Comparison of ENCODE assay signal across 8 cellular contexts in the genomic region with DNA sequence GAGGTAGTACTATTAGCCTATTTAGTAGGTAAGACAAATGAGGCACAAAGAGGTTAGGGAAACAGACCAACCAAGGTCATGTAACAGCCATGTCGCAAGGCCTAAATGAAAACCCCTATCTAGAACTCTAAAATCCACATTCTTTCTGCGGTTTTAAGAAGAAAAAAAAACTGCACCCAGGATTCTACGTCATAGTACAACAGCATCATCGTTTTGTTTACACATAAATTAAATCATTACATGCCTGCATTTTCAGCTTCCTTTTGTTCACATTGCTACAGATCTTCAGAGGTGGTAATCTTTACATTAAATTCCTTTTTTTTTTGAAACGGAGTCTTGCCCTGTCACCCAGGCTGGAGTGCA. TPM values are rescaled to one million over a fixed set of nuclear protein-coding genes. Genes with fewer than 3 reads are reported as not detected.
DNase-seq lines count a peak whose midpoint lies in the region; ATAC-seq, FAIRE-seq and TF ChIP-seq lines count a peak whose summit lies in the region.

No MANE protein-coding gene starts in this region.

- no TSS peak for BruUV-seq in HepG2 (replicated peaks; lab: Mats Ljungman, UMichigan)

- peaks cover 17% of the 10 kb centered on the region for H3K36me3 Mint-ChIP-seq in activated CD4-positive, alpha-beta memory T cell treated with anti-CD3 and anti-CD28 coated beads for 36 hours

- peak overlapping the region; percentile 94 for H3K4me3 ChIP-seq in left ventricle myocardium inferior
- peak overlapping the region; percentile 86 to 95 (median 90); a peak in 4 of 6 replicates for H3K4me3 ChIP-seq in HepG2 (replicated peaks in 1 of 3; ENCODE audit: insufficient read depth in 1 of 3, low read depth in 2 of 3, low read length in 3 of 3)
- peak overlapping the region in 1 of 2 donors; percentile 67 for H3K4me3 ChIP-seq in uterus

- peaks cover 7% of the 10 kb centered on the region for H3K27me3 Mint-ChIP-seq in activated CD4-positive, alpha-beta memory T cell treated with anti-CD3 and anti-CD28 coated beads for 36 hours

- peak overlapping the region; percentile 98 for H3K4me2 ChIP-seq in HepG2 (ENCODE audit: low read depth, low read length)

- H4K20me1 ChIP-seq in HepG2 (ENCODE audit: insufficient read depth, low read length) = no peaks in the 10 kb centered on the region

- H3K27ac ChIP-seq in left ventricle myocardium inferior (replicated peaks) = peak overlapping the region; percentile 84
- H3K27ac ChIP-seq in HepG2 (ENCODE audit: extremely low read length, insufficient read depth, low read length) = no peak overlapping the region
- peak overlapping the region; percentile 81 to 82 for H3K27ac ChIP-seq in uterus

- no peak for DNase-seq in left ventricle myocardium inferior
- DNase-seq in left cardiac atrium = no peak
- DNase-seq in activated CD4-positive, alpha-beta memory T cell treated with anti-CD3 and anti-CD28 coated beads for 36 hours = no peak
- DNase-seq in HepG2 (ENCODE audit: low spot score) = peak; percentile 27
- DNase-seq in uterus = no peak
- no peak for DNase-seq in GOT3 (lab: John Stamatoyannopoulos, UW)
- no peak for DNase-seq in omental fat pad (ENCODE audit: low spot score)

- POLR2A ChIA-PET in activated CD4-positive, alpha-beta memory T cell treated with anti-CD3 and anti-CD28 coated beads for 36 hours (lab: Charles Lee) = interaction anchor here (0.6 to 2.6 kb wide), 2 partner anchors 15 to 1282 kb away, joined by 3 to 10 read pairs; no protein-coding TSS in a partner anchor
- POLR2A ChIA-PET in HepG2 (lab: Yijun Ruan, JAX) = no interaction called here

- TF ChIP-seq CTCF in left ventricle myocardium inferior (IDR thresholded peaks at IDR 0.05; ENCODE audit: borderline replicate concordance) (no peak), HepG2 (CRISPR knock-in tag; IDR thresholded peaks at IDR 0.05) (no peak), uterus (IDR thresholded peaks at IDR 0.05) (no peak), omental fat pad (IDR thresholded peaks at IDR 0.05) (no peak)

- TF ChIP-seq POLR2A in HepG2 (IDR thresholded peaks at IDR 0.05; ENCODE audit: insufficient read depth in 1 of 2, low read depth in 2 of 2, low read length in 2 of 2) = no peak
- TF ChIP-seq POLR2A in uterus (IDR thresholded peaks at IDR 0.05) = no peak

- H2AFZ ChIP-seq in HepG2 (ENCODE audit: low read length) = peak overlapping the region; percentile 90

- TF ChIP-seq EP300 in HepG2 (IDR thresholded peaks at IDR 0.05; ENCODE audit: low read depth in 2 of 2, low read length in 2 of 2) (no peak), HepG2 (CRISPR knock-in tag; IDR thresholded peaks at IDR 0.05; ENCODE audit: borderline replicate concordance) (no peak)

- H3K36me3 ChIP-seq in left ventricle myocardium inferior (peaks cover 29% of the 10 kb centered on the region), HepG2 (replicated peaks in 1 of 2; ENCODE audit: control insufficient read depth in 1 of 2, insufficient read depth in 2 of 2, low read length in 2 of 2) (peaks cover 0 to 14% of the 10 kb centered on the region in 2 experiments; a peak in 3 of 5 replicates), uterus (no peaks in the 10 kb centered on the region)

- FAIRE-seq in HepG2 (lab: Jason Lieb, UNC) = peak; percentile 12

- H3K27ac Mint-ChIP-seq in activated CD4-positive, alpha-beta memory T cell treated with anti-CD3 and anti-CD28 coated beads for 36 hours = peak overlapping the region; percentile 76

- H3K4me3 Mint-ChIP-seq in activated CD4-positive, alpha-beta memory T cell treated with anti-CD3 and anti-CD28 coated beads for 36 hours = peak overlapping the region; percentile 85

- no peaks in the 10 kb centered on the region for H3K9me3 ChIP-seq in left ventricle myocardium inferior (replicated peaks)
- no peaks in the 10 kb centered on the region for H3K9me3 ChIP-seq in HepG2 (ENCODE audit: low read length)
- H3K9me3 ChIP-seq in uterus = no peaks in the 10 kb centered on the region

- 21% methylated on average over 5 of the region's 5 CpGs for WGBS in HepG2 (ENCODE audit: low lambda C conversion rate)

- H3K9ac ChIP-seq in HepG2 (ENCODE audit: insufficient read depth, low read depth, low read length) = peak overlapping the region; percentile 93

- H3K9me3 Mint-ChIP-seq in activated CD4-positive, alpha-beta memory T cell treated with anti-CD3 and anti-CD28 coated beads for 36 hours = no peaks in the 10 kb centered on the region

- CTCF ChIA-PET in activated CD4-positive, alpha-beta memory T cell treated with anti-CD3 and anti-CD28 coated beads for 36 hours (lab: Charles Lee) = interaction anchor here (0.6 to 3.0 kb wide), 18 partner anchors 8 to 1697 kb away, joined by 3 to 21 read pairs (median 4); partner anchors contain the start of gene SCAANT1
- CTCF ChIA-PET in HepG2 (lab: Yijun Ruan, JAX; ENCODE audit: low intra/inter-chr PET ratio, low total read pairs) = interaction anchor here (1.2 kb wide), 1 partner anchor 460 kb away, joined by 3 read pairs; no protein-coding TSS in a partner anchor

- intact Hi-C loops in left ventricle myocardium inferior (cut with micrococcal nuclease) = no loop called here
- intact Hi-C loops in left cardiac atrium (cut with DNase I) = no loop called here
- intact Hi-C loops in activated CD4-positive, alpha-beta memory T cell treated with anti-CD3 and anti-CD28 coated beads for 36 hours (cut with micrococcal nuclease) = loop anchor here (2.0 to 5.0 kb wide), 3 partner anchors 57 to 162 kb away; partner anchors contain the start of genes ATXN7, SCAANT1 and THOC7
- intact Hi-C loops in HepG2 (cut with micrococcal nuclease; ENCODE audit: unreplicated experiment) = loop anchor here (5.0 kb wide), 1 partner anchor 62 kb away; no protein-coding TSS in a partner anchor
- intact Hi-C loops in uterus (cut with DNase I; ENCODE audit: low total_unique reads) = loop anchor here (10.0 kb wide), 1 partner anchor 461 kb away; no protein-coding TSS in a partner anchor

- peaks cover 27% of the 10 kb centered on the region for H3K4me1 Mint-ChIP-seq in activated CD4-positive, alpha-beta memory T cell treated with anti-CD3 and anti-CD28 coated beads for 36 hours (ENCODE audit: low read depth)

- in situ Hi-C loops in HepG2 (cut with HindIII; ENCODE audit: extremely low pct_ligation_motif_present, low pct_unique_long_range_greater_than_20kb) = no loop called here

- peaks cover 43% of the 10 kb centered on the region for H3K4me1 ChIP-seq in left ventricle myocardium inferior
- H3K4me1 ChIP-seq in HepG2 (ENCODE audit: insufficient read depth, low read length) = peaks cover 29% of the 10 kb centered on the region
- H3K4me1 ChIP-seq in uterus = peaks cover 0 to 5% of the 10 kb centered on the region in 2 donors

- peaks cover 12% of the 10 kb centered on the region for H3K27me3 ChIP-seq in left ventricle myocardium inferior (ENCODE audit: low read depth)
- no peaks in the 10 kb centered on the region for H3K27me3 ChIP-seq in HepG2 (ENCODE audit: control insufficient read depth in 1 of 2, insufficient read depth in 2 of 2, low read length in 2 of 2)
- H3K27me3 ChIP-seq in uterus = no peaks in the 10 kb centered on the region

- ATAC-seq in left cardiac atrium (no peak), HepG2 (no peak), GM21423 (IDR thresholded peaks at IDR 0.05; ENCODE audit: unreplicated experiment) (no peak), omental fat pad (ENCODE audit: low FRiP score) (no peak)

- peaks cover 29% of the 10 kb centered on the region for H3K79me2 ChIP-seq in HepG2 (ENCODE audit: insufficient read depth, low read length)

- TF ChIP-seq RAD21 in HepG2 (CRISPR knock-in tag; IDR thresholded peaks at IDR 0.05) = no peak

TF ChIP-seq in HepG2, 621 proteins besides CTCF, POLR2A, EP300 and RAD21 (continues in another document):
- TF ChIP-seq ZNF225 (CRISPR knock-in tag; IDR thresholded peaks at IDR 0.05) = no peak

RNA-seq across cellular contexts. Expression of gene PSMD6, which starts 0.5 kb away (rescaled TPM):
- total RNA-seq in left ventricle myocardium inferior (78.3 TPM), left cardiac atrium (10 to 100 TPM; 61.6 to 80.3 TPM), HepG2 (2016; rRNA removed; fragmentation: Illumina TruSeq; extraction: Trizol) (117 and 169 TPM in 2 replicates), uterus (10 to 100 TPM; 49.2 to 72.1 (median 65.0) TPM), omental fat pad (10 to 100 TPM; 52.8 to 86.2 (median 53.4) TPM)
- 100 to 1,000 TPM; 104 to 109 TPM for total RNA-seq in activated CD4-positive, alpha-beta memory T cell treated with anti-CD3 and anti-CD28 coated beads for 36 hours
- total RNA-seq in HepG2 (2016; cell fraction: cytosol; rRNA removed; fragmentation: Illumina TruSeq; extraction: Trizol; ENCODE audit: low read depth) = 28.9 and 32.9 TPM in 2 replicates
- 117 and 163 TPM in 2 replicates for total RNA-seq in HepG2 (2016; cell fraction: insoluble cytoplasmic fraction; rRNA removed; fragmentation: Illumina TruSeq; extraction: Trizol)
- total RNA-seq in HepG2 (2016; cell fraction: membrane; rRNA removed; fragmentation: Illumina TruSeq; extraction: Trizol) = 33.9 and 40.8 TPM in 2 replicates
- 62.8 and 65.3 TPM in 2 replicates for total RNA-seq in HepG2 (2016; cell fraction: nucleus; rRNA removed; fragmentation: Illumina TruSeq; extraction: Trizol)
- polyA plus RNA-seq in HepG2 (2011; rRNA removed) = 31.1 and 36.8 TPM in 2 replicates
- 22.6 and 25.6 TPM in 2 replicates for polyA plus RNA-seq in HepG2 (2011; cell fraction: cytosol; rRNA removed)
- 36.5 and 41.5 TPM in 2 replicates for polyA plus RNA-seq in HepG2 (2011; cell fraction: nucleus; rRNA removed)
- polyA plus RNA-seq in HepG2 (2012) = 52.7 and 65.4 TPM in 2 replicates
- polyA plus RNA-seq in HepG2 (2016; cell fraction: cytosol; fragmentation: Illumina TruSeq; extraction: Trizol; ENCODE audit: low read depth) = 21.9 and 22.5 TPM in 2 replicates
- polyA plus RNA-seq in HepG2 (2016; cell fraction: insoluble cytoplasmic fraction; fragmentation: Illumina TruSeq; extraction: Trizol; ENCODE audit: low read depth) = 148 and 154 TPM in 2 replicates
- polyA plus RNA-seq in HepG2 (2016; cell fraction: membrane; fragmentation: Illumina TruSeq; extraction: Trizol; ENCODE audit: low read depth) = 23.8 and 24.7 TPM in 2 replicates
- polyA plus RNA-seq in HepG2 (2016; cell fraction: nucleus; fragmentation: Illumina TruSeq; extraction: Trizol; ENCODE audit: insufficient read depth, low read depth) = 69.9 and 70.7 TPM in 2 replicates
- polyA minus RNA-seq in HepG2 (2011; rRNA and poly(A)+ RNA removed; ENCODE audit: low replicate concordance) = 17.4 and 28.2 TPM in 2 replicates
- 21.1 and 22.2 TPM in 2 replicates for polyA minus RNA-seq in HepG2 (2011; cell fraction: cytosol; rRNA and poly(A)+ RNA removed)
- 76.8 and 80.5 TPM in 2 replicates for polyA minus RNA-seq in HepG2 (2011; cell fraction: nucleus; rRNA and poly(A)+ RNA removed)

Comparison
In these comparisons a context has a peak if more than half of its experiments do, and no peak if none do; other contexts are left out.
1. intact Hi-C loops: an anchor here in activated CD4-positive, alpha-beta memory T cell treated with anti-CD3 and anti-CD28 coated beads for 36 hours (2.0 to 5.0 kb wide), HepG2 (5.0 kb wide) and uterus (10.0 kb wide); none called in left ventricle myocardium inferior and left cardiac atrium.